Comparison of ENCODE assay signal across 20 cellular contexts in the genomic region with DNA sequence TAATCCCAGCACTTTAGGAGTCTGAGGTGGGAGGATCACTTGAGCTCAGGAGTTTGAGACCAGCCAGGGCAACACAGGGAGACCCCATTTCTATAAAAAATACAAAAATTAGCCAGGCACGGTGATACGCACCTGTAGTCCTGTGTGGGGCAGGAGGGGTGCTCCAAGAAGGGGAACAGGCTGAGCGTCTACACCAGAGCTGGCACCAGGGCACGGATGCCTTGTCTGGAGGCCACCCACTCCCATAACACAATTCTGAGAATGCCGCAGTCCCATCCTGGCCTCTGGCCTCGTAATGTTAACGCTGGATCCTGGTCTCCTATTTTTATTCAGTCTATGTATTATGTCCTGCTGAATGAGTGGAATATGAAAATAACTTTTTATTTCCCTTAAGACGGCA.
"Had no signal": no experiment of that assay in that cellular context is flagged by ENCODE, and none has a peak within 500 bp of the region (broad histone marks: within the 10 kb centered on the region; RNA-seq: fewer than 3 reads in every experiment).

No MANE protein-coding gene starts in this region.

- H3K27ac ChIP-seq: hepatocyte, psoas muscle, sigmoid colon, skin epidermis, stomach, thoracic aorta, transverse colon had no signal

- H3K4me3 ChIP-seq: hepatocyte, lung, psoas muscle, sigmoid colon, skin epidermis, stomach, thoracic aorta, transverse colon had no signal

- H3K27me3 Mint-ChIP-seq: naive B cell had no signal

- H3K4me1 ChIP-seq: psoas muscle, sigmoid colon, stomach, transverse colon had no signal

- H3K4me2 ChIP-seq: hepatocyte had no signal

- H3K9me3 Mint-ChIP-seq: dendritic cell treated with granulocyte-macrophage colony-stimulating factor and Interleukin-4, amounts not matched to agents 40 ng/mL and 50 ng/mL, for 4 days; naive B cell; nephron had no signal

- FAIRE-seq: colon, urothelium cell line had no signal

- H2AFZ ChIP-seq: hepatocyte had no signal

- ATAC-seq: left colon, left ventricle myocardium superior, psoas muscle had no signal

- H3K9me3 ChIP-seq: psoas muscle, sigmoid colon, stomach, thoracic aorta, transverse colon had no signal

- DNase-seq: foreskin melanocyte; left colon; left ventricle myocardium superior; naive B cell; psoas muscle; retina; sigmoid colon; stimulated activated CD4-positive, alpha-beta T cell treated with anti-CD3 and anti-CD28 coated beads, Interleukin-12 subunit alpha, Interleukin-12 subunit beta, amount 100 ng/mL, for 4 hours; stimulated activated naive CD4-positive, alpha-beta T cell; stomach; substantia nigra; transverse colon had no signal

- H3K27ac Mint-ChIP-seq: dendritic cell treated with granulocyte-macrophage colony-stimulating factor and Interleukin-4, amounts not matched to agents 40 ng/mL and 50 ng/mL, for 4 days; naive B cell; nephron had no signal

- H3K36me3 ChIP-seq: sigmoid colon, stomach, thoracic aorta, transverse colon had no signal

- H3K27me3 ChIP-seq: hepatocyte, sigmoid colon had no signal

- H3K4me1 Mint-ChIP-seq: naive B cell, nephron had no signal

- H3K79me2 ChIP-seq: hepatocyte had no signal

- H3K36me3 Mint-ChIP-seq: naive B cell had no signal

- H3K4me3 Mint-ChIP-seq: dendritic cell treated with granulocyte-macrophage colony-stimulating factor and Interleukin-4, amounts not matched to agents 40 ng/mL and 50 ng/mL, for 4 days; naive B cell; nephron had no signal
